14 cellular contexts compared by ENCODE assay signal in genomic region chr12:9759680-9760592, GRCh38. TPM values are rescaled to one million over a fixed set of nuclear protein-coding genes. Genes with fewer than 3 reads are reported as not detected.
DNase-seq lines count a peak whose midpoint lies in the region; ATAC-seq, FAIRE-seq and TF ChIP-seq lines count a peak whose summit lies in the region.
"Had no signal": no experiment of that assay in that cellular context is flagged by ENCODE, and none has a peak within 500 bp of the region (broad histone marks: within the 10 kb centered on the region; RNA-seq: fewer than 3 reads in every experiment).

No MANE protein-coding gene starts in this region.

- H3K9me2 ChIP-seq in OCI-LY1 (ENCODE audit: low read depth, low read length), result no peaks in the 10 kb centered on the region

- H3K4me1 Mint-ChIP-seq in stimulated activated memory B cell treated with anti-CD40 and anti-IgM and Interleukin-4, amounts not matched to agents 10 μg/mL and 1 μg/mL and 100 μg/mL, for 72 hours, result peaks cover 72% of the 10 kb centered on the region

- H3K27ac ChIP-seq in OCI-LY1 (ENCODE audit: low read depth, low read length, poor library complexity, severe bottlenecking), result peak overlapping the region; percentile 42
- H3K27ac ChIP-seq in colonic mucosa, result peak overlapping the region; percentile 53
- H3K27ac ChIP-seq in caudate nucleus (ENCODE audit: low read depth, low read length), result no peak overlapping the region
- H3K27ac ChIP-seq: ascending aorta, hepatocyte, prostate gland had no signal

- H3K36me3 Mint-ChIP-seq in stimulated activated memory B cell treated with anti-CD40 and anti-IgM and Interleukin-4, amounts not matched to agents 10 μg/mL and 1 μg/mL and 100 μg/mL, for 72 hours, result peaks cover 40% of the 10 kb centered on the region

- H3K4me2 ChIP-seq in OCI-LY1 (ENCODE audit: low read length), result peak overlapping the region; percentile 77
- H3K4me2 ChIP-seq: hepatocyte had no signal

- H4K20me1 ChIP-seq in OCI-LY1 (ENCODE audit: insufficient read depth, low read length), result no peaks in the 10 kb centered on the region

- no peak overlapping the region for H2AFZ ChIP-seq in OCI-LY1 (ENCODE audit: low read length)
- H2AFZ ChIP-seq: hepatocyte had no signal

- H3K4me3 ChIP-seq in GM12864 (ENCODE audit: low read depth, low read length) (peak overlapping the region; percentile 61), OCI-LY1 (ENCODE audit: low read depth, low read length, poor library complexity, severe bottlenecking) (peak overlapping the region; percentile 61), colonic mucosa (peak overlapping the region; percentile 12)
- H3K4me3 ChIP-seq: hepatocyte, prostate gland had no signal

- intact Hi-C loops in colonic mucosa (cut with DNase I), result no loop called here

- no peak for FAIRE-seq in H54 (lab: Jason Lieb, UNC)

- ATAC-seq in stimulated activated memory B cell treated with anti-CD40 and anti-IgM and Interleukin-4, amounts not matched to agents 10 μg/mL and 1 μg/mL and 100 μg/mL, for 72 hours, result no peak
- ATAC-seq in GM19467 (IDR thresholded peaks at IDR 0.05; ENCODE audit: unreplicated experiment), result no peak
- ATAC-seq in HG03196 (IDR thresholded peaks at IDR 0.05; ENCODE audit: unreplicated experiment), result no peak

- H3K36me3 ChIP-seq in OCI-LY1 (ENCODE audit: insufficient read depth, low read length) (peaks cover 7% of the 10 kb centered on the region; the same call in 1 of the 2 replicates), colonic mucosa (no peaks in the 10 kb centered on the region)
- H3K36me3 ChIP-seq: ascending aorta, prostate gland had no signal

- H3K4me3 Mint-ChIP-seq in stimulated activated memory B cell treated with anti-CD40 and anti-IgM and Interleukin-4, amounts not matched to agents 10 μg/mL and 1 μg/mL and 100 μg/mL, for 72 hours, result peak overlapping the region; percentile 92

- no peak for TF ChIP-seq POLR2A in H54 (IDR thresholded peaks at IDR 0.05; ENCODE audit: low read depth, low read length)

- no peaks in the 10 kb centered on the region for H3K9me3 Mint-ChIP-seq in stimulated activated memory B cell treated with anti-CD40 and anti-IgM and Interleukin-4, amounts not matched to agents 10 μg/mL and 1 μg/mL and 100 μg/mL, for 72 hours

- no peak for TF ChIP-seq CTCF in GM12864 (IDR thresholded peaks at IDR 0.05; ENCODE audit: low read depth, low read length, missing control alignments)
- no peak for TF ChIP-seq CTCF in OCI-LY1 (IDR thresholded peaks at IDR 0.05; ENCODE audit: low read length)
- no peak for TF ChIP-seq CTCF in colonic mucosa (IDR thresholded peaks at IDR 0.05)

- H3K27me3 ChIP-seq in OCI-LY1 (ENCODE audit: insufficient read depth, low read length) (no peaks in the 10 kb centered on the region), colonic mucosa (no peaks in the 10 kb centered on the region)
- H3K27me3 ChIP-seq: ascending aorta, hepatocyte had no signal

- H3K4me1 ChIP-seq in OCI-LY1 (ENCODE audit: insufficient read depth, low read length, severe bottlenecking) (peaks cover 76% of the 10 kb centered on the region), colonic mucosa (no peaks in the 10 kb centered on the region)
- H3K4me1 ChIP-seq: ascending aorta, prostate gland had no signal

- peak overlapping the region; percentile 60 for H3K9ac ChIP-seq in OCI-LY1 (ENCODE audit: low read length)
- H3K9ac ChIP-seq in colonic mucosa (ENCODE audit: low read depth in 2 of 2, low read length in 2 of 2), result peak overlapping the region in 1 of 2 donors; percentile 34

- H3K27ac Mint-ChIP-seq in stimulated activated memory B cell treated with anti-CD40 and anti-IgM and Interleukin-4, amounts not matched to agents 10 μg/mL and 1 μg/mL and 100 μg/mL, for 72 hours, result peak overlapping the region; percentile 83

- H3F3A ChIP-seq in OCI-LY1 (ENCODE audit: insufficient read depth, low read length), result peaks cover 3% of the 10 kb centered on the region; the same call in 1 of the 2 replicates

- H3K27me3 Mint-ChIP-seq in stimulated activated memory B cell treated with anti-CD40 and anti-IgM and Interleukin-4, amounts not matched to agents 10 μg/mL and 1 μg/mL and 100 μg/mL, for 72 hours, result no peaks in the 10 kb centered on the region

- DNase-seq in GM12864 (ENCODE audit: low read depth), result no peak
- no peak for DNase-seq in colonic mucosa
- DNase-seq in caudate nucleus (lab: John Stamatoyannopoulos, UW), result no peak
- no peak for DNase-seq in H54 (ENCODE audit: insufficient read length, low spot score)
- DNase-seq: HCEC 1CT, NCI-H187 treated with DMSO at 0.1 percent for 48 hours had no signal

- peaks cover 3% of the 10 kb centered on the region; the same call in 1 of the 2 replicates for H3K9me3 ChIP-seq in OCI-LY1 (ENCODE audit: low read length)
- H3K9me3 ChIP-seq in colonic mucosa, result no peaks in the 10 kb centered on the region
- H3K9me3 ChIP-seq: ascending aorta, prostate gland had no signal

- no peaks in the 10 kb centered on the region; the same call in 1 of the 2 replicates for H3K79me2 ChIP-seq in OCI-LY1 (ENCODE audit: insufficient read depth, low read length)
- H3K79me2 ChIP-seq: hepatocyte had no signal

RNA-seq across cellular contexts. Expression of gene CD69, which starts 0.8 kb away (rescaled TPM):
- 1 to 10 TPM; 1.4 to 3.2 TPM for total RNA-seq in colonic mucosa

RNA-seq across cellular contexts. Expression of gene CLECL1, which starts 27.0 kb away (rescaled TPM):
- under 1 TPM in 1 of 2 donors, not detected in 1; 0.40 TPM for total RNA-seq in colonic mucosa
- total RNA-seq: ascending aorta, hepatocyte, lung microvascular endothelial cell, prostate gland had no signal
